In genomic region chr3:51983578-51984268, GRCh38 we compare ENCODE assay signal across 8 cellular contexts. TPM values are rescaled to one million over a fixed set of nuclear protein-coding genes. Genes with fewer than 3 reads are reported as not detected.
DNase-seq lines count a peak whose midpoint lies in the region; FAIRE-seq and TF ChIP-seq lines count a peak whose summit lies in the region.

No MANE protein-coding gene starts in this region.

- H3F3A ChIP-seq in DOHH2 (ENCODE audit: control insufficient read depth, insufficient read depth) = peaks cover 16% of the 10 kb centered on the region
- H3F3A ChIP-seq in SK-N-SH (replicated peaks; ENCODE audit: insufficient read depth) = peaks cover 16% of the 10 kb centered on the region

- DNase-seq in SK-N-SH = no peak
- DNase-seq in fibroblast of lung (ENCODE audit: low read depth in 2 of 2) = no peak
- DNase-seq in trophoblast cell = no peak
- no peak for DNase-seq in H54 (ENCODE audit: insufficient read length, low spot score)
- no peak for DNase-seq in NCI-H2029 (lab: John Stamatoyannopoulos, UW)
- no peak for DNase-seq in nucleus accumbens (lab: John Stamatoyannopoulos, UW)
- DNase-seq in NCI-H1105 treated with DMSO at 0.1 percent for 48 hours (lab: John Stamatoyannopoulos, UW) = no peak

- CTCF ChIA-PET in SK-N-SH (lab: Yijun Ruan, JAX) = interaction anchor here (0.9 to 4.8 kb wide), 16 partner anchors 9 to 265 kb away, joined by 3 to 45 read pairs (median 10); partner anchors contain the start of genes ABHD14A, ABHD14B, GPR62 and PARP3

- peaks cover 15% of the 10 kb centered on the region for H3K79me1 ChIP-seq in trophoblast cell (ENCODE audit: low read length)

- H3K23ac ChIP-seq in trophoblast cell (ENCODE audit: low read length) = no peak overlapping the region

- H3K4me2 ChIP-seq in DOHH2 (ENCODE audit: low read length) (peak overlapping the region; percentile 99), SK-N-SH (peak overlapping the region; percentile 97), fibroblast of lung (ENCODE audit: extremely low read depth, insufficient read depth, low read length) (peak overlapping the region; percentile 90), trophoblast cell (ENCODE audit: low read length) (peak overlapping the region; percentile 58)

- peak overlapping the region; percentile 58 for H4K91ac ChIP-seq in trophoblast cell (ENCODE audit: low read depth, low read length)

- H3K27me3 ChIP-seq in DOHH2 (ENCODE audit: control insufficient read depth, low read length) = no peaks in the 10 kb centered on the region
- H3K27me3 ChIP-seq in SK-N-SH (ENCODE audit: insufficient read depth) = no peaks in the 10 kb centered on the region
- H3K27me3 ChIP-seq in fibroblast of lung (ENCODE audit: control insufficient read depth, insufficient read depth, low read length) = no peaks in the 10 kb centered on the region
- no peaks in the 10 kb centered on the region for H3K27me3 ChIP-seq in trophoblast cell (ENCODE audit: insufficient read depth, low read length)

- TF ChIP-seq RAD21 in SK-N-SH (IDR thresholded peaks at IDR 0.05; ENCODE audit: low read length) = no peak

- peak overlapping the region; percentile 94; the same call in 1 of the 2 replicates for H2AFZ ChIP-seq in SK-N-SH (ENCODE audit: low read depth)
- peak overlapping the region; percentile 25 for H2AFZ ChIP-seq in fibroblast of lung (ENCODE audit: low read length)
- H2AFZ ChIP-seq in trophoblast cell (ENCODE audit: insufficient read depth, low read length, poor library complexity) = peak overlapping the region; percentile 46

- peak overlapping the region; percentile 14 for H2AK5ac ChIP-seq in trophoblast cell (ENCODE audit: low read length)

- H4K8ac ChIP-seq in trophoblast cell (ENCODE audit: low read depth, low read length) = peak overlapping the region; percentile 80

- H3K4me3 ChIP-seq in DOHH2 (ENCODE audit: low read length) (peak overlapping the region; percentile 90), SK-N-SH (ENCODE audit: low read depth in 2 of 2, low read length in 1 of 2) (peak overlapping the region; percentile 68 to 90), fibroblast of lung (replicated peaks in 1 of 4; ENCODE audit: control extremely low read depth in 1 of 4, insufficient read depth in 1 of 4, low read depth in 3 of 4, low read length in 4 of 4) (peak overlapping the region; percentile 52 to 75 (median 66)), trophoblast cell (ENCODE audit: low read depth, low read length) (peak overlapping the region; percentile 72)

- H4K12ac ChIP-seq in trophoblast cell (ENCODE audit: low read depth, low read length) = peak overlapping the region; percentile 21

- H4K20me1 ChIP-seq in DOHH2 (ENCODE audit: control insufficient read depth, insufficient read depth, low read depth, low read length) = no peaks in the 10 kb centered on the region
- no peaks in the 10 kb centered on the region for H4K20me1 ChIP-seq in SK-N-SH (ENCODE audit: insufficient read depth)
- no peaks in the 10 kb centered on the region for H4K20me1 ChIP-seq in fibroblast of lung (ENCODE audit: control insufficient read depth, extremely low read depth, insufficient read depth, low read length)

- POLR2A ChIA-PET in SK-N-SH (lab: Yijun Ruan, JAX) = interaction anchor here (0.8 to 4.3 kb wide), 8 partner anchors 9 to 171 kb away, joined by 3 to 42 read pairs (median 4); partner anchors contain the start of genes ABHD14A, ABHD14B, PARP3 and POC1A

- H3K9ac ChIP-seq in SK-N-SH (peak overlapping the region; percentile 89), fibroblast of lung (ENCODE audit: insufficient read depth, low read length) (peak overlapping the region; percentile 73), trophoblast cell (ENCODE audit: low read length) (peak overlapping the region; percentile 64)

- TF ChIP-seq POLR2A in H54 (IDR thresholded peaks at IDR 0.05; ENCODE audit: low read depth, low read length) = no peak

- TF ChIP-seq CTCF in DOHH2 (IDR thresholded peaks at IDR 0.05; ENCODE audit: low read depth, low read length, poor library complexity, severe bottlenecking) (no peak), SK-N-SH (IDR thresholded peaks at IDR 0.05) (no peak), fibroblast of lung (conservative IDR thresholded peaks at IDR 0.05 in 1 of 2, IDR thresholded peaks at IDR 0.05 in 1 of 2; ENCODE audit: low read depth in 1 of 2, low read length in 2 of 2) (no peak)

- H3K27ac ChIP-seq in DOHH2 (ENCODE audit: low read depth, low read length) (peak overlapping the region; percentile 60), SK-N-SH (ENCODE audit: low read depth in 2 of 2, low read length in 1 of 2) (peak overlapping the region; percentile 89 to 93), fibroblast of lung (ENCODE audit: insufficient read depth, low read length) (peak overlapping the region; percentile 93), trophoblast cell (ENCODE audit: low read depth, low read length) (peak overlapping the region; percentile 85)

- peak overlapping the region; percentile 42 for H3K14ac ChIP-seq in trophoblast cell (ENCODE audit: low read length)

- no peak for TF ChIP-seq EP300 in SK-N-SH (IDR thresholded peaks at IDR 0.05; ENCODE audit: borderline replicate concordance in 1 of 2, low read depth in 1 of 2, low read length in 1 of 2)

- H3K9me3 ChIP-seq in DOHH2 (ENCODE audit: control insufficient read depth, insufficient read depth, low read length) (no peaks in the 10 kb centered on the region), SK-N-SH (no peaks in the 10 kb centered on the region), fibroblast of lung (ENCODE audit: control insufficient read depth, insufficient read depth, low read depth, low read length) (no peaks in the 10 kb centered on the region), trophoblast cell (ENCODE audit: insufficient read depth, low read depth, low read length) (peaks cover 3% of the 10 kb centered on the region)

- WGBS in SK-N-SH (ENCODE audit: low lambda C conversion rate) = 71% methylated on average over 20 of the region's 22 CpGs
- no CpG with 5 or more reads among the region's 22 CpGs for WGBS in trophoblast cell (ENCODE audit: extremely low coverage, insufficient coverage, insufficient read length)

- H3K4ac ChIP-seq in trophoblast cell (ENCODE audit: low read depth, low read length) = no peak overlapping the region

- H2BK120ac ChIP-seq in trophoblast cell (ENCODE audit: insufficient read depth, low read length, poor library complexity) = peak overlapping the region; percentile 61

- peaks cover 30% of the 10 kb centered on the region for H3K4me1 ChIP-seq in DOHH2 (ENCODE audit: control insufficient read depth, low read length)
- peaks cover 5 to 19% of the 10 kb centered on the region in 2 experiments; a peak in 3 of 4 replicates for H3K4me1 ChIP-seq in SK-N-SH (ENCODE audit: control insufficient read depth in 1 of 2, insufficient read depth in 2 of 2, low read depth in 1 of 2, low read length in 1 of 2)
- H3K4me1 ChIP-seq in fibroblast of lung (ENCODE audit: control insufficient read depth, extremely low read depth, insufficient read depth, low read length) = peaks cover 5% of the 10 kb centered on the region
- H3K4me1 ChIP-seq in trophoblast cell (ENCODE audit: control insufficient read depth in 1 of 2, insufficient read depth in 2 of 2, low read length in 2 of 2) = peaks cover 7 to 9% of the 10 kb centered on the region in 2 experiments

- no peak for FAIRE-seq in H54 (lab: Jason Lieb, UNC)

- peak overlapping the region; percentile 29 for H2BK12ac ChIP-seq in trophoblast cell (ENCODE audit: low read length)

- H3K79me2 ChIP-seq in DOHH2 (ENCODE audit: control insufficient read depth, low read length) (peaks cover 23% of the 10 kb centered on the region), SK-N-SH (ENCODE audit: insufficient read depth) (peaks cover 40% of the 10 kb centered on the region), fibroblast of lung (ENCODE audit: control insufficient read depth, insufficient read depth, low read length) (peaks cover 6% of the 10 kb centered on the region), trophoblast cell (ENCODE audit: control insufficient read depth, insufficient read depth, low read length, poor library complexity) (peaks cover 2% of the 10 kb centered on the region)

- H2BK5ac ChIP-seq in trophoblast cell (ENCODE audit: low read depth, low read length, poor library complexity) = peak overlapping the region; percentile 13

- H3K9me2 ChIP-seq in DOHH2 (replicated peaks; ENCODE audit: control insufficient read depth, low read length) (no peaks in the 10 kb centered on the region), SK-N-SH (no peaks in the 10 kb centered on the region)

- H3K18ac ChIP-seq in trophoblast cell (ENCODE audit: low read length) = peak overlapping the region; percentile 51

- peaks cover 6% of the 10 kb centered on the region; the same call in 1 of the 2 replicates for H3K36me3 ChIP-seq in DOHH2 (ENCODE audit: control insufficient read depth, low read length)
- peaks cover 0 to 5% of the 10 kb centered on the region in 2 experiments for H3K36me3 ChIP-seq in SK-N-SH (replicated peaks in 1 of 2; ENCODE audit: control insufficient read depth in 1 of 2, insufficient read depth in 2 of 2, low read length in 1 of 2)
- H3K36me3 ChIP-seq in fibroblast of lung (ENCODE audit: control insufficient read depth, insufficient read depth, low read length) = peaks cover 2% of the 10 kb centered on the region
- no peaks in the 10 kb centered on the region for H3K36me3 ChIP-seq in trophoblast cell (ENCODE audit: control insufficient read depth in 1 of 2, insufficient read depth in 2 of 2, low read length in 2 of 2)

RNA-seq across cellular contexts. Expression of gene ACY1, which starts 0.4 kb away (rescaled TPM):
- polyA plus RNA-seq in SK-N-SH (2012; rRNA removed) (93.0 and 96.2 TPM in 2 replicates), fibroblast of lung (21.4 and 26.9 TPM in 2 replicates)
- polyA plus RNA-seq in SK-N-SH (2012; cell fraction: cytosol; rRNA removed) = 44.0 and 62.5 TPM in 2 replicates
- polyA plus RNA-seq in SK-N-SH (2012; cell fraction: nucleus; rRNA removed) = 136 and 173 TPM in 2 replicates
- total RNA-seq in fibroblast of lung = 36.0 and 40.3 TPM in 2 replicates
- 29.7 and 37.8 TPM in 2 replicates for polyA plus RNA-seq in fibroblast of lung (2012)
- 71.1 and 134 TPM in 2 replicates for polyA minus RNA-seq in fibroblast of lung (ENCODE audit: low replicate concordance)
- polyA plus RNA-seq in trophoblast cell (2013) = 12.0 and 12.2 TPM in 2 replicates

RNA-seq across cellular contexts. Expression of gene ABHD14A, which starts 8.9 kb away (rescaled TPM):
- 22.1 and 31.5 TPM in 2 replicates for polyA plus RNA-seq in SK-N-SH (2012; rRNA removed)
- 18.6 and 24.8 TPM in 2 replicates for polyA plus RNA-seq in SK-N-SH (2012; cell fraction: cytosol; rRNA removed)
- 13.5 and 18.1 TPM in 2 replicates for polyA plus RNA-seq in SK-N-SH (2012; cell fraction: nucleus; rRNA removed)
- 5.1 and 9.0 TPM in 2 replicates for total RNA-seq in fibroblast of lung
- polyA plus RNA-seq in fibroblast of lung = 7.8 and 10.2 TPM in 2 replicates
- 10.6 and 15.9 TPM in 2 replicates for polyA plus RNA-seq in fibroblast of lung (2012)
- 11.3 and 15.1 TPM in 2 replicates for polyA minus RNA-seq in fibroblast of lung (ENCODE audit: low replicate concordance)
- polyA plus RNA-seq in trophoblast cell (2013) = 4.3 TPM in 2 replicates

RNA-seq across cellular contexts. Expression of gene ABHD14B, which starts 9.9 kb away (rescaled TPM):
- polyA plus RNA-seq in SK-N-SH (2012; rRNA removed) (64.1 and 88.3 TPM in 2 replicates), fibroblast of lung (38.2 and 46.3 TPM in 2 replicates)
- 45.6 and 58.3 TPM in 2 replicates for polyA plus RNA-seq in SK-N-SH (2012; cell fraction: cytosol; rRNA removed)
- polyA plus RNA-seq in SK-N-SH (2012; cell fraction: nucleus; rRNA removed) = 45.8 and 64.4 TPM in 2 replicates
- 21.1 and 27.4 TPM in 2 replicates for total RNA-seq in fibroblast of lung
- polyA plus RNA-seq in fibroblast of lung (2012) = 33.6 and 39.0 TPM in 2 replicates
- 50.6 and 60.5 TPM in 2 replicates for polyA minus RNA-seq in fibroblast of lung (ENCODE audit: low replicate concordance)
- polyA plus RNA-seq in trophoblast cell (2013) = 5.7 and 5.8 TPM in 2 replicates

RNA-seq across cellular contexts. Expression of gene RPL29, which starts 12.0 kb away (rescaled TPM):
- polyA plus RNA-seq in SK-N-SH (2012; rRNA removed) (3,173 and 3,642 TPM in 2 replicates), fibroblast of lung (1,512 and 1,580 TPM in 2 replicates)
- 2,707 and 3,782 TPM in 2 replicates for polyA plus RNA-seq in SK-N-SH (2012; cell fraction: cytosol; rRNA removed)
- 883 and 941 TPM in 2 replicates for polyA plus RNA-seq in SK-N-SH (2012; cell fraction: nucleus; rRNA removed)
- total RNA-seq in fibroblast of lung = 1,076 and 1,351 TPM in 2 replicates
- 1,612 and 1,638 TPM in 2 replicates for polyA plus RNA-seq in fibroblast of lung (2012)
- polyA minus RNA-seq in fibroblast of lung (ENCODE audit: low replicate concordance) = 263 and 406 TPM in 2 replicates
- 1,473 and 1,577 TPM in 2 replicates for polyA plus RNA-seq in trophoblast cell (2013)

RNA-seq across cellular contexts. Expression of gene PCBP4, which starts 16.5 kb away (rescaled TPM):
- polyA plus RNA-seq in SK-N-SH (2012; rRNA removed) (97.4 and 118 TPM in 2 replicates), fibroblast of lung (40.2 and 47.1 TPM in 2 replicates)
- polyA plus RNA-seq in SK-N-SH (2012; cell fraction: cytosol; rRNA removed) = 43.8 and 61.7 TPM in 2 replicates
- 499 and 538 TPM in 2 replicates for polyA plus RNA-seq in SK-N-SH (2012; cell fraction: nucleus; rRNA removed)
- 23.4 and 46.2 TPM in 2 replicates for total RNA-seq in fibroblast of lung
- 51.0 and 70.8 TPM in 2 replicates for polyA plus RNA-seq in fibroblast of lung (2012)
- 100 and 145 TPM in 2 replicates for polyA minus RNA-seq in fibroblast of lung (ENCODE audit: low replicate concordance)
- polyA plus RNA-seq in trophoblast cell (2013) = 25.0 and 25.9 TPM in 2 replicates

Comparison
In these comparisons a context has a peak if more than half of its experiments do, and no peak if none do; other contexts are left out.
1. H2AFZ ChIP-seq: peak in every context shown above with its lines; median percentile 94 in SK-N-SH; 46 in trophoblast cell; 25 in fibroblast of lung.